ENCODE assay signal across 1 cellular context in genomic region chr16:71426069-71426879, GRCh38.
TF ChIP-seq lines count a peak whose summit lies in the region.

No MANE protein-coding gene starts in this region.

TF ChIP-seq in K562, 482 proteins besides CTCF, POLR2A, EP300 and RAD21 (continued from another document and continues in another):
- TF ChIP-seq RBM22 (IDR thresholded peaks at IDR 0.05; ENCODE audit: low read depth, low read length, poor library complexity, severe bottlenecking) (no peak), ZNF407 (IDR thresholded peaks at IDR 0.05; ENCODE audit: low read depth) (peak; percentile 32; the same call in 1 of the 2 replicates), KDM5B (IDR thresholded peaks at IDR 0.05; ENCODE audit: insufficient replicate concordance, low read depth, low read length) (no peak), GABPB1 (CRISPR knock-in tag; IDR thresholded peaks at IDR 0.05) (no peak; the same call in 1 of the 2 replicates), ASH1L (IDR thresholded peaks at IDR 0.05; ENCODE audit: borderline replicate concordance, low read depth, partially characterized antibody) (no peak), ZNF134 (CRISPR knock-in tag; conservative IDR thresholded peaks at IDR 0.05) (no peak), ZBTB17 (CRISPR knock-in tag; IDR thresholded peaks at IDR 0.05) (no peak), SP2 (IDR thresholded peaks at IDR 0.05; ENCODE audit: extremely low read depth, low read depth, low read length, poor library complexity, severe bottlenecking) (no peak), ZNF639 (CRISPR knock-in tag; conservative IDR thresholded peaks at IDR 0.05 in 1 of 2, IDR thresholded peaks at IDR 0.05 in 1 of 2) (no peak), SRF (CRISPR knock-in tag; IDR thresholded peaks at IDR 0.05) (no peak), TCF7L2 (IDR thresholded peaks at IDR 0.05; ENCODE audit: low read depth, low read length) (no peak), ZNF584 (CRISPR knock-in tag; IDR thresholded peaks at IDR 0.05; ENCODE audit: low read depth) (no peak), ZFPM2 (CRISPR knock-in tag; IDR thresholded peaks at IDR 0.05) (no peak), ARID3A (IDR thresholded peaks at IDR 0.05; ENCODE audit: borderline replicate concordance, low read depth, low read length) (no peak), MIER1 (IDR thresholded peaks at IDR 0.05; ENCODE audit: low read depth) (no peak), NFE2L1 (tag; IDR thresholded peaks at IDR 0.05; ENCODE audit: borderline replicate concordance, low read depth) (no peak), ATF3 (IDR thresholded peaks at IDR 0.05) (no peak), ATF3 (CRISPR knock-in tag; conservative IDR thresholded peaks at IDR 0.05) (no peak), IRF1 (CRISPR knock-in tag; IDR thresholded peaks at IDR 0.05; ENCODE audit: borderline replicate concordance) (no peak), FOS (IDR thresholded peaks at IDR 0.05; ENCODE audit: extremely low read depth, insufficient read length) (no peak)
- TF ChIP-seq, protein P1, sequence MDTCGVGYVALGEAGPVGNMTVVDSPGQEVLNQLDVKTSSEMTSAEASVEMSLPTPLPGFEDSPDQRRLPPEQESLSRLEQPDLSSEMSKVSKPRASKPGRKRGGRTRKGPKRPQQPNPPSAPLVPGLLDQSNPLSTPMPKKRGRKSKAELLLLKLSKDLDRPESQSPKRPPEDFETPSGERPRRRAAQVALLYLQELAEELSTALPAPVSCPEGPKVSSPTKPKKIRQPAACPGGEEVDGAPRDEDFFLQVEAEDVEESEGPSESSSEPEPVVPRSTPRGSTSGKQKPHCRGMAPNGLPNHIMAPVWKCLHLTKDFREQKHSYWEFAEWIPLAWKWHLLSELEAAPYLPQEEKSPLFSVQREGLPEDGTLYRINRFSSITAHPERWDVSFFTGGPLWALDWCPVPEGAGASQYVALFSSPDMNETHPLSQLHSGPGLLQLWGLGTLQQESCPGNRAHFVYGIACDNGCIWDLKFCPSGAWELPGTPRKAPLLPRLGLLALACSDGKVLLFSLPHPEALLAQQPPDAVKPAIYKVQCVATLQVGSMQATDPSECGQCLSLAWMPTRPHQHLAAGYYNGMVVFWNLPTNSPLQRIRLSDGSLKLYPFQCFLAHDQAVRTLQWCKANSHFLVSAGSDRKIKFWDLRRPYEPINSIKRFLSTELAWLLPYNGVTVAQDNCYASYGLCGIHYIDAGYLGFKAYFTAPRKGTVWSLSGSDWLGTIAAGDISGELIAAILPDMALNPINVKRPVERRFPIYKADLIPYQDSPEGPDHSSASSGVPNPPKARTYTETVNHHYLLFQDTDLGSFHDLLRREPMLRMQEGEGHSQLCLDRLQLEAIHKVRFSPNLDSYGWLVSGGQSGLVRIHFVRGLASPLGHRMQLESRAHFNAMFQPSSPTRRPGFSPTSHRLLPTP (IDR thresholded peaks at IDR 0.05; ENCODE audit: borderline replicate concordance, extremely low read depth, insufficient read length) = peak; percentile 62
- TF ChIP-seq, protein P2, sequence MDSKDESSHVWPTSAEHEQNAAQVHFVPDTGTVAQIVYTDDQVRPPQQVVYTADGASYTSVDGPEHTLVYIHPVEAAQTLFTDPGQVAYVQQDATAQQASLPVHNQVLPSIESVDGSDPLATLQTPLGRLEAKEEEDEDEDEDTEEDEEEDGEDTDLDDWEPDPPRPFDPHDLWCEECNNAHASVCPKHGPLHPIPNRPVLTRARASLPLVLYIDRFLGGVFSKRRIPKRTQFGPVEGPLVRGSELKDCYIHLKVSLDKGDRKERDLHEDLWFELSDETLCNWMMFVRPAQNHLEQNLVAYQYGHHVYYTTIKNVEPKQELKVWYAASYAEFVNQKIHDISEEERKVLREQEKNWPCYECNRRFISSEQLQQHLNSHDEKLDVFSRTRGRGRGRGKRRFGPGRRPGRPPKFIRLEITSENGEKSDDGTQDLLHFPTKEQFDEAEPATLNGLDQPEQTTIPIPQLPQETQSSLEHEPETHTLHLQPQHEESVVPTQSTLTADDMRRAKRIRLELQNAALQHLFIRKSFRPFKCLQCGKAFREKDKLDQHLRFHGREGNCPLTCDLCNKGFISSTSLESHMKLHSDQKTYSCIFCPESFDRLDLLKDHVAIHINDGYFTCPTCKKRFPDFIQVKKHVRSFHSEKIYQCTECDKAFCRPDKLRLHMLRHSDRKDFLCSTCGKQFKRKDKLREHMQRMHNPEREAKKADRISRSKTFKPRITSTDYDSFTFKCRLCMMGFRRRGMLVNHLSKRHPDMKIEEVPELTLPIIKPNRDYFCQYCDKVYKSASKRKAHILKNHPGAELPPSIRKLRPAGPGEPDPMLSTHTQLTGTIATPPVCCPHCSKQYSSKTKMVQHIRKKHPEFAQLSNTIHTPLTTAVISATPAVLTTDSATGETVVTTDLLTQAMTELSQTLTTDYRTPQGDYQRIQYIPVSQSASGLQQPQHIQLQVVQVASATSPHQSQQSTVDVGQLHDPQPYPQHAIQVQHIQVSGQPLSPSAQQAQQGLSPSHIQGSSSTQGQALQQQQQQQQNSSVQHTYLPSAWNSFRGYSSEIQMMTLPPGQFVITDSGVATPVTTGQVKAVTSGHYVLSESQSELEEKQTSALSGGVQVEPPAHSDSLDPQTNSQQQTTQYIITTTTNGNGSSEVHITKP (IDR thresholded peaks at IDR 0.05; ENCODE audit: partially characterized antibody) = no peak
- TF ChIP-seq, protein P3, sequence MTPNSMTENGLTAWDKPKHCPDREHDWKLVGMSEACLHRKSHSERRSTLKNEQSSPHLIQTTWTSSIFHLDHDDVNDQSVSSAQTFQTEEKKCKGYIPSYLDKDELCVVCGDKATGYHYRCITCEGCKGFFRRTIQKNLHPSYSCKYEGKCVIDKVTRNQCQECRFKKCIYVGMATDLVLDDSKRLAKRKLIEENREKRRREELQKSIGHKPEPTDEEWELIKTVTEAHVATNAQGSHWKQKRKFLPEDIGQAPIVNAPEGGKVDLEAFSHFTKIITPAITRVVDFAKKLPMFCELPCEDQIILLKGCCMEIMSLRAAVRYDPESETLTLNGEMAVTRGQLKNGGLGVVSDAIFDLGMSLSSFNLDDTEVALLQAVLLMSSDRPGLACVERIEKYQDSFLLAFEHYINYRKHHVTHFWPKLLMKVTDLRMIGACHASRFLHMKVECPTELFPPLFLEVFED (CRISPR knock-in tag; conservative IDR thresholded peaks at IDR 0.05) = peak; percentile 45; the same call in 1 of the 2 replicates
- TF ChIP-seq, protein P4, sequence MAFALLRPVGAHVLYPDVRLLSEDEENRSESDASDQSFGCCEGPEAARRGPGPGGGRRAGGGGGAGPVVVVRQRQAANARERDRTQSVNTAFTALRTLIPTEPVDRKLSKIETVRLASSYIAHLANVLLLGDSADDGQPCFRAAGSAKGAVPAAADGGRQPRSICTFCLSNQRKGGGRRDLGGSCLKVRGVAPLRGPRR (CRISPR knock-in tag; IDR thresholded peaks at IDR 0.05) = no peak
- TF ChIP-seq, protein P5, sequence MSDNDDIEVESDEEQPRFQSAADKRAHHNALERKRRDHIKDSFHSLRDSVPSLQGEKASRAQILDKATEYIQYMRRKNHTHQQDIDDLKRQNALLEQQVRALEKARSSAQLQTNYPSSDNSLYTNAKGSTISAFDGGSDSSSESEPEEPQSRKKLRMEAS (CRISPR knock-in tag; IDR thresholded peaks at IDR 0.05) = no peak
